15 cellular contexts compared by ENCODE assay signal in genomic region chr11:203056-203944, GRCh38. TPM values are rescaled to one million over a fixed set of nuclear protein-coding genes. Genes with fewer than 3 reads are reported as not detected.
DNase-seq lines count a peak whose midpoint lies in the region; ATAC-seq and TF ChIP-seq lines count a peak whose summit lies in the region.
"Had no signal": no experiment of that assay in that cellular context is flagged by ENCODE, and none has a peak within 500 bp of the region (broad histone marks: within the 10 kb centered on the region; RNA-seq: fewer than 3 reads in every experiment).

No MANE protein-coding gene starts in this region.

- no peaks in the 10 kb centered on the region for H4K20me1 ChIP-seq in OCI-LY7 (ENCODE audit: insufficient read depth, low read length)

- H3K27ac ChIP-seq in OCI-LY7 (ENCODE audit: low read depth, low read length, poor library complexity, severe bottlenecking) = no peak overlapping the region
- H3K27ac ChIP-seq: tibial nerve had no signal

- no peaks in the 10 kb centered on the region for H3K27me3 Mint-ChIP-seq in activated CD4-positive, alpha-beta T cell treated with anti-CD3 and anti-CD28 coated beads for 36 hours
- H3K27me3 Mint-ChIP-seq in activated B cell treated with CpG ODN at 0.5 μM for 24 hours = no peaks in the 10 kb centered on the region
- H3K27me3 Mint-ChIP-seq in effector memory CD8-positive, alpha-beta T cell = no peaks in the 10 kb centered on the region

- no peak overlapping the region for H3K4me2 ChIP-seq in OCI-LY7 (ENCODE audit: low read length)

- H3K4me1 Mint-ChIP-seq in activated CD4-positive, alpha-beta T cell treated with anti-CD3 and anti-CD28 coated beads for 36 hours = peaks cover 54% of the 10 kb centered on the region
- peaks cover 41% of the 10 kb centered on the region for H3K4me1 Mint-ChIP-seq in activated B cell treated with CpG ODN at 0.5 μM for 24 hours
- H3K4me1 Mint-ChIP-seq in effector memory CD8-positive, alpha-beta T cell (ENCODE audit: low read depth in 2 of 2) = peaks cover 46 to 48% of the 10 kb centered on the region in 2 donors

- CTCF ChIA-PET in activated CD4-positive, alpha-beta T cell treated with anti-CD3 and anti-CD28 coated beads for 36 hours (lab: Charles Lee) = interaction anchor here (1.2 to 2.7 kb wide), 2 partner anchors 48 to 168 kb away, joined by 5 to 12 read pairs; no protein-coding TSS in a partner anchor
- CTCF ChIA-PET in activated B cell treated with CpG ODN at 0.5 μM for 24 hours (lab: Charles Lee) = no interaction called here
- CTCF ChIA-PET in OCI-LY7 (lab: Charles Lee; ENCODE audit: unreplicated experiment) = no interaction called here

- no peak overlapping the region for H3K4me3 ChIP-seq in OCI-LY7 (ENCODE audit: low read depth, low read length, poor library complexity, severe bottlenecking)
- H3K4me3 ChIP-seq: tibial nerve had no signal

- POLR2A ChIA-PET in activated CD4-positive, alpha-beta T cell treated with anti-CD3 and anti-CD28 coated beads for 36 hours (lab: Charles Lee) = interaction anchor here (0.7 kb wide), 1 partner anchor 112 kb away, joined by 3 read pairs; no protein-coding TSS in a partner anchor
- POLR2A ChIA-PET in activated B cell treated with CpG ODN at 0.5 μM for 24 hours (lab: Charles Lee) = interaction anchor here (0.8 to 1.0 kb wide), 2 partner anchors 64 to 204 kb away, joined by 3 read pairs; no protein-coding TSS in a partner anchor
- POLR2A ChIA-PET in OCI-LY7 (lab: Charles Lee) = interaction anchor here (0.7 kb wide), 1 partner anchor 126 kb away, joined by 4 read pairs; no protein-coding TSS in a partner anchor

- H2AFZ ChIP-seq in OCI-LY7 (ENCODE audit: low read length) = no peak overlapping the region

- peak; percentile 5 for DNase-seq in activated CD4-positive, alpha-beta T cell treated with anti-CD3 and anti-CD28 coated beads for 36 hours
- no peak for DNase-seq in activated CD4-positive, alpha-beta T cell treated with anti-CD3 and anti-CD28 coated beads, Interleukin-2, amount 50 U/mL, for 1 hour
- DNase-seq in activated B cell treated with CpG ODN at 0.5 μM for 24 hours (peak; percentile 6), posterior vena cava (ENCODE audit: low spot score) (peak; percentile 81), GM13977 (ENCODE audit: low spot score) (no peak), OCI-LY7 (ENCODE audit: low spot score) (no peak)
- no peak for DNase-seq in effector memory CD8-positive, alpha-beta T cell
- DNase-seq: cerebellar nuclear complex, DMS 273 treated with DMSO at 0.1 percent for 48 hours, H7, NCI-H1105, NCI-H446 treated with DMSO at 0.1 percent for 48 hours had no signal

- peak overlapping the region; percentile 76 for H3K27ac Mint-ChIP-seq in activated CD4-positive, alpha-beta T cell treated with anti-CD3 and anti-CD28 coated beads for 36 hours
- H3K27ac Mint-ChIP-seq in activated B cell treated with CpG ODN at 0.5 μM for 24 hours = no peak overlapping the region
- peak overlapping the region; percentile 47 to 88 for H3K27ac Mint-ChIP-seq in effector memory CD8-positive, alpha-beta T cell

- peaks cover 12% of the 10 kb centered on the region for H3K4me1 ChIP-seq in OCI-LY7 (ENCODE audit: insufficient read depth, low read length, poor library complexity, severe bottlenecking)

- BruUV-seq in OCI-LY7 (replicated peaks; lab: Mats Ljungman, UMichigan) = no TSS peak

- intact Hi-C loops in activated CD4-positive, alpha-beta T cell treated with anti-CD3 and anti-CD28 coated beads for 36 hours (cut with DNase I, micrococcal nuclease) = no loop called here
- intact Hi-C loops in activated B cell treated with CpG ODN at 0.5 μM for 24 hours (cut with micrococcal nuclease) (no loop called here), posterior vena cava (cut with DNase I) (loop anchor here in 1 of 2 donors (10.0 kb wide), 1 partner anchor 162 kb away; the partner anchor contains the start of gene B4GALNT4), OCI-LY7 (cut with micrococcal nuclease; ENCODE audit: unreplicated experiment) (no loop called here)

- no peaks in the 10 kb centered on the region for H3K9me2 ChIP-seq in OCI-LY7 (ENCODE audit: insufficient read depth, low read length)

- in situ Hi-C loops in GM13977 (cut with MboI; ENCODE audit: low pct_unique_long_range_greater_than_20kb, low sequenced_read_pairs, unreplicated experiment) = no loop called here

- peaks cover 26% of the 10 kb centered on the region; the same call in 1 of the 2 replicates for H3K36me3 ChIP-seq in OCI-LY7 (ENCODE audit: insufficient read depth, low read length)

- peaks cover 15% of the 10 kb centered on the region for H3K79me2 ChIP-seq in OCI-LY7 (ENCODE audit: insufficient read depth, low read depth, low read length)

- no peak for TF ChIP-seq CTCF in activated B cell treated with CpG ODN at 0.5 μM for 24 hours (IDR thresholded peaks at IDR 0.05)
- no peak for TF ChIP-seq CTCF in GM13977 (IDR thresholded peaks at IDR 0.05; ENCODE audit: extremely low read depth, insufficient read depth, missing control alignments)
- no peak for TF ChIP-seq CTCF in OCI-LY7 (conservative IDR thresholded peaks at IDR 0.05; ENCODE audit: low read length)

- no peaks in the 10 kb centered on the region for H3K9me3 Mint-ChIP-seq in activated CD4-positive, alpha-beta T cell treated with anti-CD3 and anti-CD28 coated beads for 36 hours (ENCODE audit: low read depth)
- H3K9me3 Mint-ChIP-seq in activated B cell treated with CpG ODN at 0.5 μM for 24 hours = no peaks in the 10 kb centered on the region
- no peaks in the 10 kb centered on the region for H3K9me3 Mint-ChIP-seq in effector memory CD8-positive, alpha-beta T cell

- H3K4me3 Mint-ChIP-seq in activated CD4-positive, alpha-beta T cell treated with anti-CD3 and anti-CD28 coated beads for 36 hours = no peak overlapping the region
- H3K4me3 Mint-ChIP-seq in activated B cell treated with CpG ODN at 0.5 μM for 24 hours = no peak overlapping the region
- H3K4me3 Mint-ChIP-seq in effector memory CD8-positive, alpha-beta T cell = no peak overlapping the region

- no peak for ATAC-seq in activated CD4-positive, alpha-beta T cell treated with anti-CD3 and anti-CD28 coated beads for 36 hours
- no peak for ATAC-seq in activated B cell treated with CpG ODN at 0.5 μM for 24 hours (ENCODE audit: low read depth)
- ATAC-seq in effector memory CD8-positive, alpha-beta T cell (replicated peaks) = no peak
- no peak for ATAC-seq in HG02973 (IDR thresholded peaks at IDR 0.05; ENCODE audit: unreplicated experiment)

- peaks cover 52% of the 10 kb centered on the region for H3K36me3 Mint-ChIP-seq in activated CD4-positive, alpha-beta T cell treated with anti-CD3 and anti-CD28 coated beads for 36 hours (ENCODE audit: low read depth)
- H3K36me3 Mint-ChIP-seq in activated B cell treated with CpG ODN at 0.5 μM for 24 hours (ENCODE audit: low read depth) = peaks cover 48% of the 10 kb centered on the region
- peaks cover 38% of the 10 kb centered on the region for H3K36me3 Mint-ChIP-seq in effector memory CD8-positive, alpha-beta T cell (ENCODE audit: insufficient read depth)

- no peaks in the 10 kb centered on the region for H3K9me3 ChIP-seq in OCI-LY7 (ENCODE audit: low read length)
- H3K9me3 ChIP-seq: tibial nerve had no signal

RNA-seq across cellular contexts. Expression of gene BET1L, which starts 3.9 kb away (rescaled TPM):
- 10 to 100 TPM; 45.5 to 49.4 TPM for total RNA-seq in activated CD4-positive, alpha-beta T cell treated with anti-CD3 and anti-CD28 coated beads for 36 hours
- total RNA-seq in activated B cell treated with CpG ODN at 0.5 μM for 24 hours (44.2 and 47.0 TPM in 2 replicates), posterior vena cava (10 to 100 TPM; 37.5 to 39.1 TPM), OCI-LY7 (2022) (45.5 and 47.4 TPM in 2 replicates)
- total RNA-seq in OCI-LY7 (2014; rRNA removed; shearing (Covaris generic)) = 12.3 and 16.2 TPM in 2 replicates

RNA-seq across cellular contexts. Expression of gene RIC8A, which starts 4.2 kb away (rescaled TPM):
- total RNA-seq in activated CD4-positive, alpha-beta T cell treated with anti-CD3 and anti-CD28 coated beads for 36 hours = 100 to 1,000 TPM; 104 to 124 TPM
- total RNA-seq in activated B cell treated with CpG ODN at 0.5 μM for 24 hours (108 and 114 TPM in 2 replicates), posterior vena cava (10 to 100 TPM; 73.8 to 87.5 TPM), OCI-LY7 (2022) (92.0 and 97.6 TPM in 2 replicates)
- 125 and 136 TPM in 2 replicates for total RNA-seq in OCI-LY7 (2014; rRNA removed; shearing (Covaris generic))

RNA-seq across cellular contexts. Expression of gene SCGB1C1, which starts 10.4 kb away (rescaled TPM):
- total RNA-seq in activated CD4-positive, alpha-beta T cell treated with anti-CD3 and anti-CD28 coated beads for 36 hours = not detected
- not detected in 2 replicates for total RNA-seq in activated B cell treated with CpG ODN at 0.5 μM for 24 hours
- total RNA-seq in posterior vena cava = not detected
- total RNA-seq in OCI-LY7 (2014; rRNA removed; shearing (Covaris generic)) = not detected in 2 replicates
- total RNA-seq in OCI-LY7 (2022) = not detected in 2 replicates
- total RNA-seq: H7, RPMI7951, tibial nerve had no signal

RNA-seq across cellular contexts. Expression of gene SIRT3, which starts 32.8 kb away (rescaled TPM):
- 10 to 100 TPM; 19.6 to 23.3 TPM for total RNA-seq in activated CD4-positive, alpha-beta T cell treated with anti-CD3 and anti-CD28 coated beads for 36 hours
- total RNA-seq in activated B cell treated with CpG ODN at 0.5 μM for 24 hours (21.8 and 23.0 TPM in 2 replicates), posterior vena cava (10 to 100 TPM in 1 of 2 donors, 1 to 10 TPM in 1; 9.1 to 13.3 TPM), OCI-LY7 (2022) (18.5 and 21.0 TPM in 2 replicates)
- total RNA-seq in OCI-LY7 (2014; rRNA removed; shearing (Covaris generic)) = 8.5 and 10.3 TPM in 2 replicates

RNA-seq across cellular contexts. Expression of gene PSMD13, which starts 33.5 kb away (rescaled TPM):
- total RNA-seq in activated CD4-positive, alpha-beta T cell treated with anti-CD3 and anti-CD28 coated beads for 36 hours = 100 to 1,000 TPM; 134 to 212 TPM
- total RNA-seq in activated B cell treated with CpG ODN at 0.5 μM for 24 hours (147 and 149 TPM in 2 replicates), posterior vena cava (10 to 100 TPM; 83.2 to 89.6 TPM), OCI-LY7 (2022) (134 and 154 TPM in 2 replicates)
- total RNA-seq in OCI-LY7 (2014; rRNA removed; shearing (Covaris generic)) = 146 and 156 TPM in 2 replicates

Comparison
In these comparisons a context has a peak if more than half of its experiments do, and no peak if none do; other contexts are left out.
1. DNase-seq: peak in activated CD4-positive, alpha-beta T cell treated with anti-CD3 and anti-CD28 coated beads for 36 hours (single experiment), activated B cell treated with CpG ODN at 0.5 μM for 24 hours (single experiment) and posterior vena cava (single experiment); none in activated CD4-positive, alpha-beta T cell treated with anti-CD3 and anti-CD28 coated beads, Interleukin-2, amount 50 U/mL, for 1 hour (single experiment), effector memory CD8-positive, alpha-beta T cell (0 of 3), GM13977 (single experiment) and OCI-LY7 (single experiment).